In genomic region chr6:90436403-90436802, GRCh38 we compare ENCODE assay signal across 25 cellular contexts.
"Had no signal": no experiment of that assay in that cellular context is flagged by ENCODE, and none has a peak within 500 bp of the region (broad histone marks: within the 10 kb centered on the region; RNA-seq: fewer than 3 reads in every experiment).

No MANE protein-coding gene starts in this region.

- H3K4me3 Mint-ChIP-seq: activated CD4-positive, alpha-beta T cell treated with anti-CD3 and anti-CD28 coated beads, Interleukin-2, amount 10 ng/mL, durations not matched to agents 7 days and 5 days; activated CD8-positive, alpha-beta memory T cell treated with anti-CD3 and anti-CD28 coated beads, Interleukin-2, amount 10 ng/mL, durations not matched to agents 7 days and 5 days; activated CD8-positive, alpha-beta T cell treated with anti-CD3 and anti-CD28 coated beads for 36 hours; activated naive CD8-positive, alpha-beta T cell treated with anti-CD3 and anti-CD28 coated beads, Interleukin-2, amount 10 ng/mL, durations not matched to agents 7 days and 5 days; effector memory CD8-positive, alpha-beta T cell; memory B cell; natural killer cell treated with Interleukin-12 subunit alpha and Interleukin-12 subunit beta and Interleukin-15 and Interleukin-18, amount 100 ng/mL, for 72 hours; stimulated activated naive CD8-positive, alpha-beta T cell treated with anti-CD3 and anti-CD28 coated beads, Interleukin-15, amount 100 ng/mL, for 72 hours; T-helper 2 cell treated with Interferon-gamma antibody and Interleukin-4, amounts not matched to agents 5 μg/mL and 100 μg/mL, for 36 hours had no signal

- H3K4me3 ChIP-seq: colonic mucosa, dorsolateral prefrontal cortex, gastrocnemius medialis, ovary, prostate gland, right atrium auricular region, tibial nerve had no signal

- H3K4me1 ChIP-seq: colonic mucosa, gastrocnemius medialis, prostate gland, right atrium auricular region, tibial nerve had no signal

- H3K4me1 Mint-ChIP-seq: memory B cell had no signal

- H3K9me3 ChIP-seq: colonic mucosa, gastrocnemius medialis, neutrophil, prostate gland, right atrium auricular region had no signal

- H3K9me3 Mint-ChIP-seq: effector memory CD8-positive, alpha-beta T cell had no signal

- DNase-seq: activated CD4-positive, alpha-beta T cell treated with anti-CD3 and anti-CD28 coated beads, Interleukin-2, amount 10 ng/mL, durations not matched to agents 7 days and 5 days; activated CD4-positive, CD25-positive, alpha-beta regulatory T cell treated with anti-CD3 and anti-CD28 coated beads, Interleukin-2, amount 50 U/mL, for 72 hours; activated CD8-positive, alpha-beta memory T cell treated with anti-CD3 and anti-CD28 coated beads, Interleukin-2, amount 10 ng/mL, durations not matched to agents 7 days and 5 days; activated CD8-positive, alpha-beta T cell treated with anti-CD3 and anti-CD28 coated beads for 36 hours; activated naive CD8-positive, alpha-beta T cell treated with anti-CD3 and anti-CD28 coated beads, Interleukin-2, amount 10 ng/mL, durations not matched to agents 7 days and 5 days; amniotic stem cell; colonic mucosa; dorsolateral prefrontal cortex; effector memory CD8-positive, alpha-beta T cell; gastrocnemius medialis; head of caudate nucleus; hypothalamus; left ventricle myocardium superior; ovary; stimulated activated CD4-positive, alpha-beta T cell treated with anti-CD3 and anti-CD28 coated beads, Interleukin-4, amount 100 ng/mL, for 24 hours; stimulated activated naive CD8-positive, alpha-beta T cell treated with anti-CD3 and anti-CD28 coated beads, Interleukin-15, amount 100 ng/mL, for 72 hours; WERI-Rb-1 had no signal

- H3K27me3 ChIP-seq: colonic mucosa, dorsolateral prefrontal cortex, gastrocnemius medialis, neutrophil, ovary, right atrium auricular region, tibial nerve had no signal

- H3K36me3 ChIP-seq: colonic mucosa, gastrocnemius medialis, neutrophil, ovary, prostate gland, right atrium auricular region, tibial nerve, WERI-Rb-1 had no signal

- H3K27me3 Mint-ChIP-seq: activated CD8-positive, alpha-beta memory T cell treated with anti-CD3 and anti-CD28 coated beads, Interleukin-2, amount 10 ng/mL, durations not matched to agents 7 days and 5 days; activated CD8-positive, alpha-beta T cell treated with anti-CD3 and anti-CD28 coated beads for 36 hours; activated naive CD8-positive, alpha-beta T cell treated with anti-CD3 and anti-CD28 coated beads, Interleukin-2, amount 10 ng/mL, durations not matched to agents 7 days and 5 days; effector memory CD8-positive, alpha-beta T cell; stimulated activated naive CD8-positive, alpha-beta T cell treated with anti-CD3 and anti-CD28 coated beads, Interleukin-15, amount 100 ng/mL, for 72 hours had no signal

- ATAC-seq: activated CD8-positive, alpha-beta memory T cell treated with anti-CD3 and anti-CD28 coated beads, Interleukin-2, amount 10 ng/mL, durations not matched to agents 7 days and 5 days; activated CD8-positive, alpha-beta T cell treated with anti-CD3 and anti-CD28 coated beads for 36 hours; effector memory CD8-positive, alpha-beta T cell; esophagus mucosa; gastrocnemius medialis; left ventricle myocardium superior; natural killer cell treated with Interleukin-12 subunit alpha and Interleukin-12 subunit beta and Interleukin-15 and Interleukin-18, amount 100 ng/mL, for 72 hours; stimulated activated naive CD8-positive, alpha-beta T cell treated with anti-CD3 and anti-CD28 coated beads, Interleukin-15, amount 100 ng/mL, for 72 hours had no signal

- H3K27ac Mint-ChIP-seq: activated CD4-positive, alpha-beta T cell treated with anti-CD3 and anti-CD28 coated beads, Interleukin-2, amount 10 ng/mL, durations not matched to agents 7 days and 5 days; activated CD8-positive, alpha-beta memory T cell treated with anti-CD3 and anti-CD28 coated beads, Interleukin-2, amount 10 ng/mL, durations not matched to agents 7 days and 5 days; activated CD8-positive, alpha-beta T cell treated with anti-CD3 and anti-CD28 coated beads for 36 hours; activated naive CD8-positive, alpha-beta T cell treated with anti-CD3 and anti-CD28 coated beads, Interleukin-2, amount 10 ng/mL, durations not matched to agents 7 days and 5 days; effector memory CD8-positive, alpha-beta T cell; memory B cell; stimulated activated naive CD8-positive, alpha-beta T cell treated with anti-CD3 and anti-CD28 coated beads, Interleukin-15, amount 100 ng/mL, for 72 hours; T-helper 2 cell treated with Interferon-gamma antibody and Interleukin-4, amounts not matched to agents 5 μg/mL and 100 μg/mL, for 36 hours had no signal

- H3K27ac ChIP-seq: colonic mucosa, dorsolateral prefrontal cortex, gastrocnemius medialis, neutrophil, ovary, prostate gland, right atrium auricular region, tibial nerve, WERI-Rb-1 had no signal
